ENCODE assay signal across 8 cellular contexts in genomic region chr2:32357545-32358482, GRCh38. TPM values are rescaled to one million over a fixed set of nuclear protein-coding genes. Genes with fewer than 3 reads are reported as not detected.
DNase-seq lines count a peak whose midpoint lies in the region; ATAC-seq and TF ChIP-seq lines count a peak whose summit lies in the region.

No MANE protein-coding gene starts in this region.

- H3K27me3 Mint-ChIP-seq in T-helper 17 cell, result no peaks in the 10 kb centered on the region

- peak; percentile 77 for DNase-seq in activated effector memory CD4-positive, alpha-beta T cell treated with anti-CD3 and anti-CD28 coated beads, Interleukin-2, amount 50 U/mL, for 16 hours
- no peak for DNase-seq in activated effector memory CD4-positive, alpha-beta T cell treated with Interleukin-2 at 50 U/mL for 16 hours
- DNase-seq in T-helper 17 cell (peak in 1 of 3 donors; percentile 22), breast epithelium (ENCODE audit: low spot score in 2 of 2) (peak in 1 of 2 donors; percentile 32), islet precursor cell (peak; percentile 79), GM19240 (ENCODE audit: insufficient read length, low spot score) (no peak)
- DNase-seq in stimulated activated CD4-positive, alpha-beta T cell treated with anti-CD3 and anti-CD28 coated beads, Interleukin-1b, Interleukin-23, amount 100 ng/mL, for 24 hours (ENCODE audit: low read depth in 4 of 4, low spot score in 1 of 4), result peak; percentile 2 to 27 (median 12)

- H3K4me1 ChIP-seq in breast epithelium, result peaks cover 0 to 10% of the 10 kb centered on the region in 2 donors

- no peak for TF ChIP-seq CTCF in breast epithelium (IDR thresholded peaks at IDR 0.05)

- H3K36me3 ChIP-seq in breast epithelium, result no peaks in the 10 kb centered on the region

- no peaks in the 10 kb centered on the region for H3K9me3 ChIP-seq in T-helper 17 cell (ENCODE audit: control insufficient read depth, low read length, poor library complexity, severe bottlenecking)
- no peaks in the 10 kb centered on the region for H3K9me3 ChIP-seq in breast epithelium

- peak overlapping the region; percentile 96 for H3K4me3 Mint-ChIP-seq in T-helper 17 cell

- ATAC-seq in HG03095 (IDR thresholded peaks at IDR 0.05; ENCODE audit: unreplicated experiment) (peak; percentile 1), T-helper 17 cell (no peak)

- peaks cover 39% of the 10 kb centered on the region for H3K4me1 Mint-ChIP-seq in T-helper 17 cell

- no peaks in the 10 kb centered on the region for H3K27me3 ChIP-seq in breast epithelium

- H3K27ac Mint-ChIP-seq in T-helper 17 cell, result peak overlapping the region; percentile 96

- TF ChIP-seq POLR2A in breast epithelium (IDR thresholded peaks at IDR 0.05), result no peak

- H3K27ac ChIP-seq in breast epithelium, result peak overlapping the region; percentile 97

- peaks cover 6% of the 10 kb centered on the region for H3K36me3 Mint-ChIP-seq in T-helper 17 cell (ENCODE audit: low read depth)

- intact Hi-C loops in breast epithelium (cut with DNase I; ENCODE audit: low total_unique reads), result no loop called here

- H3K4me3 ChIP-seq in breast epithelium, result peak overlapping the region; percentile 87 to 97 (median 95)

RNA-seq across cellular contexts. Expression of gene BIRC6, which starts 1.0 kb away (rescaled TPM):
- total RNA-seq in T-helper 17 cell (100 to 1,000 TPM; 147 to 148 TPM), breast epithelium (100 to 1,000 TPM; 132 to 245 (median 152) TPM)

Comparison
In these comparisons a context has a peak if more than half of its experiments do, and no peak if none do; other contexts are left out.
1. DNase-seq: peak in activated effector memory CD4-positive, alpha-beta T cell treated with anti-CD3 and anti-CD28 coated beads, Interleukin-2, amount 50 U/mL, for 16 hours (single experiment), islet precursor cell (single experiment) and stimulated activated CD4-positive, alpha-beta T cell treated with anti-CD3 and anti-CD28 coated beads, Interleukin-1b, Interleukin-23, amount 100 ng/mL, for 24 hours (4 of 4); none in activated effector memory CD4-positive, alpha-beta T cell treated with Interleukin-2 at 50 U/mL for 16 hours (single experiment) and GM19240 (single experiment).